In the genomic region with DNA sequence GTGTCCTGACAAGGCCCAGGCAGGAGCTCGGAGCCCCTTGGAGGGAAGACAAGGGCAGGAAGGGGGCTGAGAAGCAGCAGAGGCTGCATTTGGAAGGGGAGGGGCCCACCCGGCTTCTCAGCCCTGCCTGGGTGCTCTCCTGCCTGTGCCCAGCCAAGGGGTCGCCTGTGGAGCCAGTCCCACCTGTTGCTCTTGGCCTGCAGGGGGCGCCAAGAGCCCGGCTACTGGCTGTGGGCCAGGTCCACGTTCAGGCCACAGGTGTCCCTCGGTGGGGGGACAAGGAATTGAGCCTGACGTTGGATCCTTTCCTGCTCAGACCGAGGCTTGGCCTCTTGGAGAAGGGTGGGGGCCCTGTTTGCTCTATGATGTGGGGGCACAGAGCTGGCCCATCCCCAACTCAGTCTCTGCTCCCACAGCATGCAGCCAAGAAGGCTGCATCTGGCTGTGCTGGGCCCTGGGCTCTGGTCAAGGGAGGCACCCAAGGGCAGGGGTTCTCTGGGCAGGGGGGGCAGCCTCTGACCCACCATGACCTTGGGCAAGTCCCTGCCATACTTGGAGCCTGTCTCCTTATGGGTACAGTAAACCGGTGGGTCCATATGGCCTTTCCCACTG, we compare ENCODE assay signal across 1 cellular context.
A peak's percentile ranks its signal among the peaks of the same experiment; 100 is the strongest.
TF ChIP-seq lines count a peak whose summit lies in the region.

No MANE protein-coding gene starts in this region.

TF ChIP-seq in K562, 482 proteins besides CTCF, POLR2A, EP300 and RAD21 (continued from another document):
- no peak for TF ChIP-seq MBD2 (IDR thresholded peaks at IDR 0.05; ENCODE audit: borderline replicate concordance, low read depth)
- TF ChIP-seq CXXC5 (CRISPR knock-in tag; IDR thresholded peaks at IDR 0.05): no peak
- no peak for TF ChIP-seq NCOA2 (IDR thresholded peaks at IDR 0.05; ENCODE audit: partially characterized antibody in 2 of 2)
- no peak for TF ChIP-seq ZBTB17 (CRISPR knock-in tag; IDR thresholded peaks at IDR 0.05)
- no peak for TF ChIP-seq IFI16 (CRISPR knock-in tag; IDR thresholded peaks at IDR 0.05)
- TF ChIP-seq ZC3H8 (IDR thresholded peaks at IDR 0.05): no peak
- TF ChIP-seq, protein P1, sequence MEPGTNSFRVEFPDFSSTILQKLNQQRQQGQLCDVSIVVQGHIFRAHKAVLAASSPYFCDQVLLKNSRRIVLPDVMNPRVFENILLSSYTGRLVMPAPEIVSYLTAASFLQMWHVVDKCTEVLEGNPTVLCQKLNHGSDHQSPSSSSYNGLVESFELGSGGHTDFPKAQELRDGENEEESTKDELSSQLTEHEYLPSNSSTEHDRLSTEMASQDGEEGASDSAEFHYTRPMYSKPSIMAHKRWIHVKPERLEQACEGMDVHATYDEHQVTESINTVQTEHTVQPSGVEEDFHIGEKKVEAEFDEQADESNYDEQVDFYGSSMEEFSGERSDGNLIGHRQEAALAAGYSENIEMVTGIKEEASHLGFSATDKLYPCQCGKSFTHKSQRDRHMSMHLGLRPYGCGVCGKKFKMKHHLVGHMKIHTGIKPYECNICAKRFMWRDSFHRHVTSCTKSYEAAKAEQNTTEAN (CRISPR knock-in tag; IDR thresholded peaks at IDR 0.05): no peak
- no peak for TF ChIP-seq CREBBP (IDR thresholded peaks at IDR 0.05; ENCODE audit: low read depth, low read length)
- no peak for TF ChIP-seq NFRKB (IDR thresholded peaks at IDR 0.05; ENCODE audit: low read depth)
- TF ChIP-seq BCL6 (CRISPR knock-in tag; IDR thresholded peaks at IDR 0.05): no peak
- TF ChIP-seq FOSL1 (tag; conservative IDR thresholded peaks at IDR 0.05): no peak
- peak; percentile 70; the same call in 1 of the 2 replicates for TF ChIP-seq CBFB (CRISPR knock-in tag; IDR thresholded peaks at IDR 0.05)
- 0 out of 2 replicates have a peak, but pooled peaks have one; percentile 27 for TF ChIP-seq BHLHE40 (IDR thresholded peaks at IDR 0.05; ENCODE audit: low read length)
- peak; percentile 87; the same call in 1 of the 2 replicates for TF ChIP-seq RB1 (IDR thresholded peaks at IDR 0.05; ENCODE audit: low read depth)
- TF ChIP-seq ARID3A (IDR thresholded peaks at IDR 0.05; ENCODE audit: borderline replicate concordance, low read depth, low read length): no peak
- peak; percentile 93 for TF ChIP-seq ARID2 (IDR thresholded peaks at IDR 0.05)
- TF ChIP-seq L3MBTL2 (IDR thresholded peaks at IDR 0.05): no peak
- no peak for TF ChIP-seq BRF2 (IDR thresholded peaks at IDR 0.05; ENCODE audit: borderline replicate concordance, insufficient read depth, insufficient read length)
- TF ChIP-seq ZNF23 (CRISPR knock-in tag; IDR thresholded peaks at IDR 0.05): no peak
- no peak for TF ChIP-seq ZNF347 (CRISPR knock-in tag; IDR thresholded peaks at IDR 0.05; ENCODE audit: low read depth)
- TF ChIP-seq MCM5 (IDR thresholded peaks at IDR 0.05; ENCODE audit: low read depth): no peak
- 0 out of 4 replicates have a peak, but pooled peaks of 1 of the 2 experiments have one; percentile 10 for TF ChIP-seq RCOR1 (IDR thresholded peaks at IDR 0.05; ENCODE audit: borderline replicate concordance in 1 of 2, low read depth in 2 of 2, low read length in 2 of 2)
- peak in 1 of 2 experiments; percentile 49; a peak in 1 of 4 replicates for TF ChIP-seq NONO (IDR thresholded peaks at IDR 0.05; ENCODE audit: low read depth in 2 of 2, low read length in 1 of 2)
- no peak for TF ChIP-seq TRIM24 (IDR thresholded peaks at IDR 0.05)
- TF ChIP-seq THRA (IDR thresholded peaks at IDR 0.05): no peak
- TF ChIP-seq NFIX (CRISPR knock-in tag; IDR thresholded peaks at IDR 0.05; ENCODE audit: low read depth): 0 out of 2 replicates have a peak, but pooled peaks have one; percentile 4
- TF ChIP-seq, protein P2, sequence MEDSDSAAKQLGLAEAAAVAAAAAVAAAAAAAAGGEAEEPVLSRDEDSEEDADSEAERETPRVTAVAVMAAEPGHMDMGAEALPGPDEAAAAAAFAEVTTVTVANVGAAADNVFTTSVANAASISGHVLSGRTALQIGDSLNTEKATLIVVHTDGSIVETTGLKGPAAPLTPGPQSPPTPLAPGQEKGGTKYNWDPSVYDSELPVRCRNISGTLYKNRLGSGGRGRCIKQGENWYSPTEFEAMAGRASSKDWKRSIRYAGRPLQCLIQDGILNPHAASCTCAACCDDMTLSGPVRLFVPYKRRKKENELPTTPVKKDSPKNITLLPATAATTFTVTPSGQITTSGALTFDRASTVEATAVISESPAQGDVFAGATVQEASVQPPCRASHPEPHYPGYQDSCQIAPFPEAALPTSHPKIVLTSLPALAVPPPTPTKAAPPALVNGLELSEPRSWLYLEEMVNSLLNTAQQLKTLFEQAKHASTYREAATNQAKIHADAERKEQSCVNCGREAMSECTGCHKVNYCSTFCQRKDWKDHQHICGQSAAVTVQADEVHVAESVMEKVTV (CRISPR knock-in tag; IDR thresholded peaks at IDR 0.05): peak; percentile 85
- TF ChIP-seq SOX6 (IDR thresholded peaks at IDR 0.05): no peak
